In genomic region chr6:13436691-13437568, GRCh38 we compare ENCODE assay signal across 1 cellular context.
TF ChIP-seq lines count a peak whose summit lies in the region.

No MANE protein-coding gene starts in this region.

TF ChIP-seq in IMR-90, 13 proteins besides CTCF, POLR2A, EP300 and RAD21 (continued from another document):
- no peak for TF ChIP-seq BHLHE40 (IDR thresholded peaks at IDR 0.05; ENCODE audit: low read depth, low read length)
- TF ChIP-seq SMC3 (IDR thresholded peaks at IDR 0.05; ENCODE audit: low read depth, low read length), result no peak
- no peak for TF ChIP-seq MXI1 (IDR thresholded peaks at IDR 0.05; ENCODE audit: borderline replicate concordance, low read depth, low read length)
- TF ChIP-seq RFX5 (IDR thresholded peaks at IDR 0.05; ENCODE audit: low read depth, low read length), result no peak
